10 cellular contexts compared by ENCODE assay signal in genomic region chr9:297104-297794, GRCh38.
DNase-seq lines count a peak whose midpoint lies in the region; ATAC-seq, FAIRE-seq and TF ChIP-seq lines count a peak whose summit lies in the region.
"Had no signal": no experiment of that assay in that cellular context is flagged by ENCODE, and none has a peak within 500 bp of the region (broad histone marks: within the 10 kb centered on the region; RNA-seq: fewer than 3 reads in every experiment).

No MANE protein-coding gene starts in this region.

- BruUV-seq in mammary epithelial cell (replicated peaks; lab: Mats Ljungman, UMichigan): no TSS peak

- CTCF ChIA-PET in mammary epithelial cell (lab: Charles Lee; ENCODE audit: low non-redundant PET): no interaction called here

- TF ChIP-seq CTCF in LNCaP clone FGC (IDR thresholded peaks at IDR 0.05; ENCODE audit: control insufficient read depth, extremely low read depth, insufficient read depth): no peak
- no peak for TF ChIP-seq CTCF in mammary epithelial cell (conservative IDR thresholded peaks at IDR 0.05 in 1 of 2, IDR thresholded peaks at IDR 0.05 in 1 of 2; ENCODE audit: extremely low read depth in 1 of 2, insufficient read depth in 1 of 2, low read depth in 1 of 2, low read length in 2 of 2)
- TF ChIP-seq CTCF in coronary artery (IDR thresholded peaks at IDR 0.05): no peak

- H3K27ac ChIP-seq in mammary epithelial cell (ENCODE audit: insufficient read depth, low read depth, low read length) (no peak overlapping the region), coronary artery (peak overlapping the region in 1 of 2 donors; percentile 18)
- H3K27ac ChIP-seq: gastrocnemius medialis had no signal

- intact Hi-C loops in mammary epithelial cell (cut with micrococcal nuclease): no loop called here
- intact Hi-C loops in sciatic nerve (cut with DNase I): no loop called here

- H3K4me3 ChIP-seq in LNCaP clone FGC (ENCODE audit: low read depth, low read length) (no peak overlapping the region), mammary epithelial cell (replicated peaks in 1 of 3; ENCODE audit: insufficient read depth in 1 of 3, low read depth in 2 of 3, low read length in 3 of 3) (no peak overlapping the region), coronary artery (no peak overlapping the region)
- H3K4me3 ChIP-seq: gastrocnemius medialis had no signal

- no peaks in the 10 kb centered on the region for H4K20me1 ChIP-seq in mammary epithelial cell (ENCODE audit: insufficient read depth, low read length)

- H3K79me2 ChIP-seq in mammary epithelial cell (ENCODE audit: insufficient read depth, low read length): no peaks in the 10 kb centered on the region

- H3K36me3 ChIP-seq in mammary epithelial cell (ENCODE audit: insufficient read depth, low read length): no peaks in the 10 kb centered on the region
- H3K36me3 ChIP-seq: gastrocnemius medialis had no signal

- peak; percentile 6 for DNase-seq in NCI-H2029 (lab: John Stamatoyannopoulos, UW)
- no peak for DNase-seq in NCI-H2029 treated with DMSO at 0.1 percent for 48 hours (lab: John Stamatoyannopoulos, UW)
- DNase-seq in H54 (ENCODE audit: insufficient read length, low spot score): no peak
- DNase-seq in LNCaP clone FGC (ENCODE audit: low read depth): peak; percentile 44
- DNase-seq in mammary epithelial cell: peak; percentile 80
- DNase-seq in sciatic nerve (ENCODE audit: low spot score): no peak
- DNase-seq in NCI-H510A (lab: John Stamatoyannopoulos, UW): no peak
- DNase-seq in coronary artery (ENCODE audit: low spot score): no peak

- in situ Hi-C loops in mammary epithelial cell (cut with MboI; ENCODE audit: low sequenced_read_pairs in 2 of 2): no loop called here

- dilution Hi-C loops in mammary epithelial cell (cut with HindIII; ENCODE audit: low sequenced_read_pairs): no loop called here

- H2AFZ ChIP-seq in mammary epithelial cell (ENCODE audit: low read depth, low read length): peak overlapping the region; percentile 2

- no peak overlapping the region for H3K9ac ChIP-seq in mammary epithelial cell (ENCODE audit: insufficient read depth, low read length)

- H3K9me3 ChIP-seq in mammary epithelial cell (replicated peaks; ENCODE audit: insufficient read depth, low read length): no peaks in the 10 kb centered on the region
- H3K9me3 ChIP-seq: gastrocnemius medialis had no signal

- WGBS in mammary epithelial cell (ENCODE audit: low coverage, missing lambda C conversion rate): 21% methylated on average over 5 of the region's 6 CpGs

- H3K4me1 ChIP-seq in mammary epithelial cell (ENCODE audit: insufficient read depth, low read length): peaks cover 8% of the 10 kb centered on the region
- H3K4me1 ChIP-seq: gastrocnemius medialis had no signal

- no peak overlapping the region for H3K4me2 ChIP-seq in mammary epithelial cell (ENCODE audit: insufficient read depth, low read depth, low read length)

- peaks cover 4% of the 10 kb centered on the region for H3K27me3 ChIP-seq in mammary epithelial cell (ENCODE audit: insufficient read depth, low read length)
- H3K27me3 ChIP-seq: gastrocnemius medialis had no signal

- ATAC-seq in sciatic nerve: peak; percentile 61

- TF ChIP-seq POLR2A in H54 (IDR thresholded peaks at IDR 0.05; ENCODE audit: low read depth, low read length): no peak

- peak; percentile 41 for FAIRE-seq in H54 (lab: Jason Lieb, UNC)
- FAIRE-seq: A204.1 had no signal

Comparison
In these comparisons a context has a peak if more than half of its experiments do, and no peak if none do; other contexts are left out.
1. DNase-seq: peak in NCI-H2029 (single experiment), LNCaP clone FGC (single experiment) and mammary epithelial cell (single experiment); none in NCI-H2029 treated with DMSO at 0.1 percent for 48 hours (single experiment), H54 (single experiment), sciatic nerve (single experiment), NCI-H510A (single experiment) and coronary artery (single experiment).